Comparison of ENCODE assay signal across 26 cellular contexts in the genomic region with DNA sequence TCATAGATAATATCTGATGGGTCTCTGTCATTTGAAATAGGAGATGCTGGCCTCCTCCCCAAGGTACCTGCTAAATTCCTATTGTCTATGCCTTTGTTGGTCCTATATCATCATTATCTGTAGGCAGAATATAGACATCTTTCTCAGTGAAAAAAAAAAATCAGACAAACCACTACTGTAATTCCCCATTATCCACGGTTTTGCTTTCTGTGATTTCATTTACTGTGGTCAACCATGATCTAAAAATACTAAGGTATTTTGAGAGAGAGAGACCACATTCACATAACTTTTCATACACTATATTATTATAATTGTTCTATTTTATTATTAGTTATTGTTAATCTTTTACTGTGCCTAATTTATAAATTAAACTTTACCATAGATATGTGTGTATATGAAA.
"Had no signal": no experiment of that assay in that cellular context is flagged by ENCODE, and none has a peak within 500 bp of the region (broad histone marks: within the 10 kb centered on the region; RNA-seq: fewer than 3 reads in every experiment).

No MANE protein-coding gene starts in this region.

- DNase-seq: activated B cell treated with CpG ODN at 0.5 μM for 24 hours; activated CD4-positive, alpha-beta memory T cell treated with anti-CD3 and anti-CD28 coated beads for 36 hours; activated CD4-positive, alpha-beta T cell treated with anti-CD3 and anti-CD28 coated beads for 4 hours; activated CD4-positive, alpha-beta T cell treated with anti-CD3 and anti-CD28 coated beads, Interleukin-2, amount 50 U/mL, for 1 hour; activated CD4-positive, CD25-positive, alpha-beta regulatory T cell treated with anti-CD3 and anti-CD28 coated beads, Interleukin-2, amount 50 U/mL, for 72 hours; activated CD8-positive, alpha-beta memory T cell treated with anti-CD3 and anti-CD28 coated beads, Interleukin-2, amount 50 U/mL, for 4 hours; activated naive CD4-positive, alpha-beta T cell treated with anti-CD3 and anti-CD28 coated beads, Interleukin-2, amount 10 ng/mL, durations not matched to agents 7 days and 5 days; activated naive CD8-positive, alpha-beta T cell treated with anti-CD3 and anti-CD28 coated beads, Interleukin-2, amount 50 U/mL, for 24 hours; activated T-cell treated with anti-CD3 and anti-CD28 coated beads for 4 hours; activated T-cell treated with anti-CD3 and anti-CD28 coated beads, Interleukin-2, amount 50 U/mL, for 4 hours; anterior cingulate cortex; KBM-7; NCI-H1105; NCI-H1436; NCI-H1694; NCI-H1930; NCI-H2081 treated with DMSO at 0.1 percent for 48 hours; NCI-H524 treated with DMSO at 0.1 percent for 48 hours; RPMI8226; SHP77 treated with DMSO at 0.1 percent for 48 hours; SW 1271; T-helper 1 cell; T-helper 2 cell; T-helper 9 cell had no signal

- H3K27ac ChIP-seq: cardiac muscle cell had no signal

- ATAC-seq: activated naive CD8-positive, alpha-beta T cell treated with anti-CD3 and anti-CD28 coated beads, Interleukin-2, amount 50 U/mL, for 24 hours; activated T-cell treated with anti-CD3 and anti-CD28 coated beads, Interleukin-2, amount 50 U/mL, for 4 hours; Panc1 had no signal

- H3K27me3 ChIP-seq: cardiac muscle cell had no signal

- H3K4me3 ChIP-seq: cardiac muscle cell had no signal
